1 cellular context compared by ENCODE assay signal in genomic region chr10:98416989-98417388, GRCh38.
TF ChIP-seq lines count a peak whose summit lies in the region.

No MANE protein-coding gene starts in this region.

TF ChIP-seq in GM12878, 131 proteins besides CTCF, POLR2A, EP300 and RAD21:
- no peak for TF ChIP-seq CEBPZ (IDR thresholded peaks at IDR 0.05; ENCODE audit: low read depth, low read length)
- TF ChIP-seq CHD4 (IDR thresholded peaks at IDR 0.05): no peak
- no peak for TF ChIP-seq CEBPB (IDR thresholded peaks at IDR 0.05; ENCODE audit: borderline replicate concordance in 1 of 2, low read depth in 2 of 2, low read length in 2 of 2)
- no peak for TF ChIP-seq BCL3 (IDR thresholded peaks at IDR 0.05; ENCODE audit: borderline replicate concordance, insufficient read depth, low read depth, low read length, poor library complexity, severe bottlenecking)
- no peak for TF ChIP-seq USF2 (IDR thresholded peaks at IDR 0.05; ENCODE audit: borderline replicate concordance, low read depth, low read length)
- TF ChIP-seq TCF3 (IDR thresholded peaks at IDR 0.05; ENCODE audit: borderline replicate concordance, insufficient read depth, low read depth, low read length): no peak
- no peak for TF ChIP-seq RFX5 (IDR thresholded peaks at IDR 0.05; ENCODE audit: low read depth, low read length)
- TF ChIP-seq EGR1 (IDR thresholded peaks at IDR 0.05; ENCODE audit: borderline replicate concordance in 1 of 2, low read depth in 2 of 2, low read length in 2 of 2): no peak
- TF ChIP-seq NR2F1 (conservative IDR thresholded peaks at IDR 0.05): no peak
- no peak for TF ChIP-seq YY1 (IDR thresholded peaks at IDR 0.05; ENCODE audit: low read depth, low read length)
